In genomic region chr6:158596861-158597260, GRCh38 we compare ENCODE assay signal across 13 cellular contexts. TPM values are rescaled to one million over a fixed set of nuclear protein-coding genes. Genes with fewer than 3 reads are reported as not detected.
DNase-seq lines count a peak whose midpoint lies in the region; ATAC-seq and TF ChIP-seq lines count a peak whose summit lies in the region.
"Had no signal": no experiment of that assay in that cellular context is flagged by ENCODE, and none has a peak within 500 bp of the region (broad histone marks: within the 10 kb centered on the region; RNA-seq: fewer than 3 reads in every experiment).

No MANE protein-coding gene starts in this region.

- peak overlapping the region; percentile 46 for H3K27ac Mint-ChIP-seq in CD8-positive, alpha-beta T cell
- peak overlapping the region; percentile 27; the same call in 1 of the 2 replicates for H3K27ac Mint-ChIP-seq in HFFc6
- peak overlapping the region; percentile 87 for H3K27ac Mint-ChIP-seq in nephron progenitor cell

- TF ChIP-seq CTCF in CD8-positive, alpha-beta T cell (IDR thresholded peaks at IDR 0.05), result no peak
- TF ChIP-seq CTCF in HFFc6 (IDR thresholded peaks at IDR 0.05) (no peak), WERI-Rb-1 (IDR thresholded peaks at IDR 0.05; ENCODE audit: low read depth, low read length) (no peak), nephron progenitor cell (IDR thresholded peaks at IDR 0.05) (no peak), A673 (conservative IDR thresholded peaks at IDR 0.05; ENCODE audit: low read depth, low read length) (no peak)

- H3K27me3 Mint-ChIP-seq in CD8-positive, alpha-beta T cell (ENCODE audit: low read depth), result no peaks in the 10 kb centered on the region
- H3K27me3 Mint-ChIP-seq in HFFc6 (ENCODE audit: insufficient read depth), result no peaks in the 10 kb centered on the region; the same call in 1 of the 2 replicates
- H3K27me3 Mint-ChIP-seq in nephron progenitor cell (ENCODE audit: low read depth, poor library complexity), result no peaks in the 10 kb centered on the region
- H3K27me3 Mint-ChIP-seq: activated naive CD4-positive, alpha-beta T cell treated with anti-CD3 and anti-CD28 coated beads, Interleukin-2, amount 10 ng/mL, durations not matched to agents 7 days and 5 days had no signal

- no peaks in the 10 kb centered on the region for H3K9me3 ChIP-seq in CD8-positive, alpha-beta T cell (ENCODE audit: low read length)
- H3K9me3 ChIP-seq in WERI-Rb-1 (ENCODE audit: severe bottlenecking) (no peaks in the 10 kb centered on the region), A673 (ENCODE audit: low read depth, low read length, poor library complexity, severe bottlenecking) (no peaks in the 10 kb centered on the region)
- H3K9me3 ChIP-seq: tibial nerve had no signal

- POLR2A ChIA-PET in CD8-positive, alpha-beta T cell (lab: Charles Lee), result no interaction called here
- POLR2A ChIA-PET in A673 (lab: Charles Lee; ENCODE audit: low non-redundant PET), result no interaction called here

- ATAC-seq in CD8-positive, alpha-beta T cell, result no peak
- ATAC-seq in GM21723 (IDR thresholded peaks at IDR 0.05; ENCODE audit: unreplicated experiment), result no peak
- ATAC-seq in GM18517 (IDR thresholded peaks at IDR 0.05; ENCODE audit: unreplicated experiment), result no peak
- ATAC-seq: sciatic nerve had no signal

- no peaks in the 10 kb centered on the region for H3K9me3 Mint-ChIP-seq in CD8-positive, alpha-beta T cell
- H3K9me3 Mint-ChIP-seq in HFFc6, result no peaks in the 10 kb centered on the region
- no peaks in the 10 kb centered on the region for H3K9me3 Mint-ChIP-seq in nephron progenitor cell
- H3K9me3 Mint-ChIP-seq: activated naive CD4-positive, alpha-beta T cell treated with anti-CD3 and anti-CD28 coated beads, Interleukin-2, amount 10 ng/mL, durations not matched to agents 7 days and 5 days had no signal

- no peak overlapping the region for H3K27ac ChIP-seq in CD8-positive, alpha-beta T cell (ENCODE audit: low read depth, low read length)
- H3K27ac ChIP-seq in WERI-Rb-1 (peak overlapping the region; percentile 93), A673 (ENCODE audit: low read depth, low read length, poor library complexity, severe bottlenecking) (no peak overlapping the region)
- H3K27ac ChIP-seq: tibial nerve had no signal

- CTCF ChIA-PET in CD8-positive, alpha-beta T cell (lab: Charles Lee), result no interaction called here
- CTCF ChIA-PET in A673 (lab: Charles Lee), result no interaction called here

- H3K4me3 ChIP-seq in CD8-positive, alpha-beta T cell (ENCODE audit: low read depth, low read length), result no peak overlapping the region
- peak overlapping the region; percentile 15 for H3K4me3 ChIP-seq in WERI-Rb-1 (ENCODE audit: low read depth, low read length)
- H3K4me3 ChIP-seq in A673 (ENCODE audit: low read depth, low read length, poor library complexity, severe bottlenecking), result no peak overlapping the region
- H3K4me3 ChIP-seq: tibial nerve had no signal

- DNase-seq in CD8-positive, alpha-beta T cell, result no peak
- no peak for DNase-seq in HFFc6
- DNase-seq in WERI-Rb-1, result peak; percentile 77
- DNase-seq in nephron progenitor cell, result no peak
- no peak for DNase-seq in cerebellar cortex (ENCODE audit: low spot score)
- no peak for DNase-seq in A673 (ENCODE audit: low spot score)
- DNase-seq: activated naive CD4-positive, alpha-beta T cell treated with anti-CD3 and anti-CD28 coated beads, Interleukin-2, amount 10 ng/mL, durations not matched to agents 7 days and 5 days; NCI-H1417; SW 1271 had no signal

- H3K4me1 ChIP-seq in CD8-positive, alpha-beta T cell (ENCODE audit: insufficient read depth, low read length), result no peaks in the 10 kb centered on the region
- no peaks in the 10 kb centered on the region for H3K4me1 ChIP-seq in A673 (ENCODE audit: insufficient read depth, low read length, poor library complexity, severe bottlenecking)
- H3K4me1 ChIP-seq: tibial nerve had no signal

- H3K4me1 Mint-ChIP-seq in CD8-positive, alpha-beta T cell (ENCODE audit: low read depth), result peaks cover 4% of the 10 kb centered on the region
- H3K4me1 Mint-ChIP-seq in HFFc6 (ENCODE audit: low read depth) (no peaks in the 10 kb centered on the region), nephron progenitor cell (peaks cover 8% of the 10 kb centered on the region)
- H3K4me1 Mint-ChIP-seq: activated naive CD4-positive, alpha-beta T cell treated with anti-CD3 and anti-CD28 coated beads, Interleukin-2, amount 10 ng/mL, durations not matched to agents 7 days and 5 days had no signal

- no peaks in the 10 kb centered on the region for H3K27me3 ChIP-seq in CD8-positive, alpha-beta T cell (ENCODE audit: insufficient read depth, low read length)
- H3K27me3 ChIP-seq in WERI-Rb-1 (ENCODE audit: insufficient read depth, low read depth, severe bottlenecking) (no peaks in the 10 kb centered on the region), A673 (replicated peaks; ENCODE audit: insufficient read depth, low read depth, low read length, poor library complexity) (no peaks in the 10 kb centered on the region)
- H3K27me3 ChIP-seq: tibial nerve had no signal

- no peak overlapping the region for H3K4me3 Mint-ChIP-seq in CD8-positive, alpha-beta T cell
- H3K4me3 Mint-ChIP-seq in HFFc6, result no peak overlapping the region
- no peak overlapping the region for H3K4me3 Mint-ChIP-seq in nephron progenitor cell
- H3K4me3 Mint-ChIP-seq: activated naive CD4-positive, alpha-beta T cell treated with anti-CD3 and anti-CD28 coated beads, Interleukin-2, amount 10 ng/mL, durations not matched to agents 7 days and 5 days had no signal

- peaks cover 14% of the 10 kb centered on the region for H3K36me3 ChIP-seq in CD8-positive, alpha-beta T cell (ENCODE audit: insufficient read depth, low read length)
- H3K36me3 ChIP-seq in WERI-Rb-1 (peaks cover 82% of the 10 kb centered on the region), A673 (ENCODE audit: insufficient read depth, low read length, poor library complexity, severe bottlenecking) (peaks cover 21% of the 10 kb centered on the region)

- no TSS peak for BruUV-seq in A673 (replicated peaks; lab: Mats Ljungman, UMichigan)

- peaks cover 81% of the 10 kb centered on the region for H3K36me3 Mint-ChIP-seq in CD8-positive, alpha-beta T cell
- H3K36me3 Mint-ChIP-seq in HFFc6 (ENCODE audit: low read depth) (peaks cover 4% of the 10 kb centered on the region), nephron progenitor cell (ENCODE audit: low read depth) (peaks cover 66% of the 10 kb centered on the region)

- intact Hi-C loops in CD8-positive, alpha-beta T cell (cut with DNase I, micrococcal nuclease), result no loop called here
- intact Hi-C loops in A673 (cut with micrococcal nuclease; ENCODE audit: unreplicated experiment), result no loop called here

RNA-seq across cellular contexts. Expression of gene TMEM181, which starts 37.0 kb away (rescaled TPM):
- 10 to 100 TPM in 1 of 2 experiments, 1 to 10 TPM in 1; 9.3 to 10.3 TPM for total RNA-seq in CD8-positive, alpha-beta T cell
- total RNA-seq in HFFc6 (2021; fragmentation: NEBNext Ultra II Directional; extraction: Animal tissue kit (Norgen Biotek cat#: 25700)), result 10 to 100 TPM; 25.8 to 37.8 (median 30.1) TPM
- 29.4 and 31.6 TPM in 2 replicates for total RNA-seq in A673 (2021)

RNA-seq across cellular contexts. Expression of gene DYNLT1, which starts 47.7 kb away (rescaled TPM):
- 100 to 1,000 TPM; 109 TPM for total RNA-seq in CD8-positive, alpha-beta T cell
- 100 to 1,000 TPM; 163 to 185 (median 170) TPM for total RNA-seq in HFFc6 (2021; fragmentation: NEBNext Ultra II Directional; extraction: Animal tissue kit (Norgen Biotek cat#: 25700))
- total RNA-seq in A673 (2021), result 137 and 138 TPM in 2 replicates

RNA-seq across cellular contexts. Expression of gene SYTL3, which starts 53.0 kb away (rescaled TPM):
- total RNA-seq in CD8-positive, alpha-beta T cell, result 10 to 100 TPM; 38.2 to 44.6 TPM
- 1 to 10 TPM; 3.1 to 5.7 (median 3.9) TPM for total RNA-seq in HFFc6 (2021; fragmentation: NEBNext Ultra II Directional; extraction: Animal tissue kit (Norgen Biotek cat#: 25700))
- total RNA-seq in A673 (2021), result 0.66 and 0.82 TPM in 2 replicates

Comparison
In these comparisons a context has a peak if more than half of its experiments do, and no peak if none do; other contexts are left out.
1. H3K27ac Mint-ChIP-seq: peak in every context shown above with its lines; median percentile 87 in nephron progenitor cell; 46 in CD8-positive, alpha-beta T cell; 27 in HFFc6.
2. RNA of gene SYTL3, which starts 53.0 kb away (total RNA-seq): 38.2 to 44.6 TPM in CD8-positive, alpha-beta T cell; 3.1 to 5.7 TPM in HFFc6 and 0.66 to 0.82 TPM in A673; every median in the first group is over 4 times any median in the second.